13 cellular contexts compared by ENCODE assay signal in genomic region chr10:72253002-72253401, GRCh38. TPM values are rescaled to one million over a fixed set of nuclear protein-coding genes. Genes with fewer than 3 reads are reported as not detected.
DNase-seq lines count a peak whose midpoint lies in the region; ATAC-seq and TF ChIP-seq lines count a peak whose summit lies in the region.
"Had no signal": no experiment of that assay in that cellular context is flagged by ENCODE, and none has a peak within 500 bp of the region (broad histone marks: within the 10 kb centered on the region; RNA-seq: fewer than 3 reads in every experiment).

No MANE protein-coding gene starts in this region.

- H3K18ac ChIP-seq in IMR-90 (ENCODE audit: low read depth, low read length) = no peak overlapping the region

- 0 out of 2 replicates have a peak overlapping the region, but pooled peaks have one; percentile 58 for H3K14ac ChIP-seq in IMR-90 (replicated peaks; ENCODE audit: low read depth, low read length)

- H2BK15ac ChIP-seq in IMR-90 (ENCODE audit: low read depth, low read length) = peak overlapping the region; percentile 44; the same call in 1 of the 3 replicates

- no peaks in the 10 kb centered on the region for H4K20me1 ChIP-seq in IMR-90 (ENCODE audit: insufficient read depth, low read length)

- peak overlapping the region; percentile 79; the same call in 1 of the 2 replicates for H3K23ac ChIP-seq in IMR-90 (ENCODE audit: low read depth, low read length)

- intact Hi-C loops in IMR-90 (cut with micrococcal nuclease) = no loop called here

- no peak overlapping the region for H3K56ac ChIP-seq in IMR-90 (ENCODE audit: extremely low read depth, insufficient read depth, low read length)

- 86% methylated on average over 1 of the region's 3 CpGs; no CpG with 5 or more reads in 1 of the 2 experiments for WGBS in IMR-90 (ENCODE audit: extremely low coverage in 2 of 2, insufficient read length in 1 of 2), 2 experiments

- H2BK5ac ChIP-seq in IMR-90 (ENCODE audit: low read depth, low read length, poor library complexity, severe bottlenecking) = no peak overlapping the region

- dilution Hi-C loops in IMR-90 (cut with HindIII; ENCODE audit: low sequenced_read_pairs, unreplicated experiment) = no loop called here

- no peak for TF ChIP-seq POLR2A in IMR-90 (IDR thresholded peaks at IDR 0.05; ENCODE audit: low read depth, low read length)

- H2AFZ ChIP-seq in IMR-90 (replicated peaks; ENCODE audit: low read length, poor library complexity) = peak overlapping the region; percentile 49

- BruUV-seq in IMR-90 (replicated peaks; lab: Mats Ljungman, UMichigan) = no TSS peak

- DNase-seq in IMR-90 (no peak), adipocyte (ENCODE audit: low read depth) (peak; percentile 37), medulla oblongata (ENCODE audit: extremely low spot score) (peak; percentile 13), HCEC 1CT (no peak), NCI-H2196 (lab: John Stamatoyannopoulos, UW; ENCODE audit: unreplicated experiment) (no peak)
- DNase-seq: activated CD4-positive, alpha-beta T cell treated with anti-CD3 and anti-CD28 coated beads, Interleukin-2, amount 50 U/mL, for 48 hours; central memory CD4-positive, alpha-beta T cell; NCI-H2029 treated with DMSO at 0.1 percent for 48 hours; nephron progenitor cell; RPMI8226; stimulated activated CD4-positive, alpha-beta T cell treated with anti-CD3 and anti-CD28 coated beads, Interleukin-4, amount 100 ng/mL, for 1 hour had no signal

- H3K9me3 ChIP-seq in IMR-90 (ENCODE audit: control insufficient read depth, insufficient read depth, low read length) = no peaks in the 10 kb centered on the region
- no peaks in the 10 kb centered on the region for H3K9me3 ChIP-seq in adipocyte (ENCODE audit: control insufficient read depth, low read length)

- POLR2A ChIA-PET in IMR-90 (lab: Charles Lee; ENCODE audit: unreplicated experiment) = no interaction called here

- ATAC-seq in IMR-90 (ENCODE audit: low read depth) = no peak
- ATAC-seq in GM18520 (IDR thresholded peaks at IDR 0.05; ENCODE audit: unreplicated experiment) = no peak

- H3K36me3 ChIP-seq in IMR-90 (ENCODE audit: control insufficient read depth, insufficient read depth, low read length) = no peaks in the 10 kb centered on the region
- H3K36me3 ChIP-seq in adipocyte (ENCODE audit: control insufficient read depth, insufficient read depth, low read length, severe bottlenecking) = no peaks in the 10 kb centered on the region

- H3K4me1 ChIP-seq in IMR-90 (ENCODE audit: control insufficient read depth, insufficient read depth, low read length) (peaks cover 11% of the 10 kb centered on the region), adipocyte (ENCODE audit: control insufficient read depth, insufficient read depth, low read length) (peaks cover 86% of the 10 kb centered on the region)

- H2BK120ac ChIP-seq in IMR-90 (ENCODE audit: low read depth, low read length) = no peak overlapping the region

- H2AK9ac ChIP-seq in IMR-90 (replicated peaks; ENCODE audit: low read depth, low read length, poor library complexity) = no peak overlapping the region

- no peak overlapping the region for H3K27ac ChIP-seq in IMR-90 (ENCODE audit: insufficient read depth, low read length)
- H3K27ac ChIP-seq in temporal lobe (ENCODE audit: low read depth, low read length) = peak overlapping the region; percentile 100

- no peak overlapping the region for H4K8ac ChIP-seq in IMR-90 (ENCODE audit: low read depth in 2 of 2, low read length in 2 of 2)

- H3K4ac ChIP-seq in IMR-90 (ENCODE audit: low read depth, low read length) = no peak overlapping the region

- no peaks in the 10 kb centered on the region for H3K79me1 ChIP-seq in IMR-90 (ENCODE audit: low read depth in 1 of 2, low read length in 2 of 2)

- CTCF ChIA-PET in IMR-90 (lab: Yijun Ruan, JAX) = no interaction called here

- H2AK5ac ChIP-seq in IMR-90 (ENCODE audit: low read depth, low read length) = 0 out of 2 replicates have a peak overlapping the region, but pooled peaks have one; percentile 35

- no peak overlapping the region for H4K91ac ChIP-seq in IMR-90 (ENCODE audit: insufficient read depth, low read depth, low read length)

- H3K9ac ChIP-seq in IMR-90 (ENCODE audit: low read depth, low read length) (no peak overlapping the region), adipocyte (ENCODE audit: low read length) (peak overlapping the region; percentile 77)

- no peak overlapping the region for H4K5ac ChIP-seq in IMR-90 (ENCODE audit: low read depth, low read length)

- TF ChIP-seq CTCF in IMR-90 (conservative IDR thresholded peaks at IDR 0.05; ENCODE audit: low read depth, low read length) = no peak

- H3K9me1 ChIP-seq in IMR-90 (ENCODE audit: insufficient read depth, low read length) = no peaks in the 10 kb centered on the region; the same call in 1 of the 2 replicates

- no peak overlapping the region for H3K4me2 ChIP-seq in IMR-90 (ENCODE audit: low read depth, low read length)

- H3K4me3 ChIP-seq in IMR-90 (ENCODE audit: insufficient read depth, low read depth, low read length) (no peak overlapping the region), adipocyte (ENCODE audit: low read length) (no peak overlapping the region)

- H2BK20ac ChIP-seq in IMR-90 (ENCODE audit: low read depth, low read length) = peak overlapping the region; percentile 63; the same call in 1 of the 2 replicates

- in situ Hi-C loops in IMR-90 (cut with MboI; ENCODE audit: low sequenced_read_pairs) = no loop called here

- no peaks in the 10 kb centered on the region for H3K27me3 ChIP-seq in IMR-90 (ENCODE audit: control insufficient read depth, insufficient read depth, low read length)
- no peaks in the 10 kb centered on the region for H3K27me3 ChIP-seq in adipocyte (replicated peaks; ENCODE audit: control insufficient read depth, insufficient read depth, low read length)

- no peak for TF ChIP-seq RAD21 in IMR-90 (IDR thresholded peaks at IDR 0.05; ENCODE audit: low read length)

TF ChIP-seq in IMR-90, 13 proteins besides CTCF, POLR2A, EP300 and RAD21:
- TF ChIP-seq USF2 (IDR thresholded peaks at IDR 0.05; ENCODE audit: low read depth, low read length) (no peak), CEBPB (IDR thresholded peaks at IDR 0.05; ENCODE audit: low read depth, low read length) (no peak), ELK1 (IDR thresholded peaks at IDR 0.05; ENCODE audit: borderline replicate concordance, low read depth, low read length) (no peak)

RNA-seq across cellular contexts. Expression of gene DDIT4, which starts 20.7 kb away (rescaled TPM):
- total RNA-seq in IMR-90 (2012; rRNA removed) = 108 and 110 TPM in 2 replicates
- polyA plus RNA-seq in IMR-90 (2012; rRNA removed) = 31.0 and 59.6 TPM in 2 replicates
- polyA plus RNA-seq in IMR-90 (2012; cell fraction: cytosol; rRNA removed) = 38.8 and 80.6 TPM in 2 replicates
- polyA plus RNA-seq in IMR-90 (2012; cell fraction: nucleus; rRNA removed; ENCODE audit: low replicate concordance) = 80.3 and 93.3 TPM in 2 replicates
- total RNA-seq in temporal lobe = 20.4 TPM

RNA-seq across cellular contexts. Expression of gene ASCC1, which starts 36.9 kb away (rescaled TPM):
- total RNA-seq in IMR-90 (2012; rRNA removed) (21.0 and 21.9 TPM in 2 replicates), temporal lobe (35.9 TPM)
- 12.3 and 15.9 TPM in 2 replicates for polyA plus RNA-seq in IMR-90 (2012; rRNA removed)
- 5.2 and 5.6 TPM in 2 replicates for polyA plus RNA-seq in IMR-90 (2012; cell fraction: cytosol; rRNA removed)
- polyA plus RNA-seq in IMR-90 (2012; cell fraction: nucleus; rRNA removed; ENCODE audit: low replicate concordance) = 1.5 and 9.0 TPM in 2 replicates

RNA-seq across cellular contexts. Expression of gene ANAPC16, which starts 37.2 kb away (rescaled TPM):
- total RNA-seq in IMR-90 (2012; rRNA removed) (26.3 and 35.3 TPM in 2 replicates), temporal lobe (17.0 TPM)
- 17.4 and 25.2 TPM in 2 replicates for polyA plus RNA-seq in IMR-90 (2012; rRNA removed)
- 11.2 and 14.4 TPM in 2 replicates for polyA plus RNA-seq in IMR-90 (2012; cell fraction: cytosol; rRNA removed)
- polyA plus RNA-seq in IMR-90 (2012; cell fraction: nucleus; rRNA removed; ENCODE audit: low replicate concordance) = 4.8 and 19.4 TPM in 2 replicates

Comparison
In these comparisons a context has a peak if more than half of its experiments do, and no peak if none do; other contexts are left out.
1. DNase-seq: peak in adipocyte (single experiment) and medulla oblongata (single experiment); none in IMR-90 (single experiment), HCEC 1CT (single experiment) and NCI-H2196 (single experiment).